9 cellular contexts compared by ENCODE assay signal in genomic region chr20:20463933-20464374, GRCh38.
DNase-seq lines count a peak whose midpoint lies in the region; ATAC-seq and TF ChIP-seq lines count a peak whose summit lies in the region.
"Had no signal": no experiment of that assay in that cellular context is flagged by ENCODE, and none has a peak within 500 bp of the region (broad histone marks: within the 10 kb centered on the region; RNA-seq: fewer than 3 reads in every experiment).

No MANE protein-coding gene starts in this region.

- no peak overlapping the region for H3K23ac ChIP-seq in mesenchymal stem cell (ENCODE audit: low read length in 2 of 2)

- no peak overlapping the region for H2BK5ac ChIP-seq in mesenchymal stem cell (ENCODE audit: low read depth, low read length, poor library complexity, severe bottlenecking)

- WGBS in mesenchymal stem cell: 54% methylated on average over 7 of the region's 9 CpGs
- WGBS in esophagus muscularis mucosa: 75% methylated on average over 9 of the region's 9 CpGs

- H4K91ac ChIP-seq in mesenchymal stem cell (ENCODE audit: low read length): no peak overlapping the region

- H3K27ac ChIP-seq in mesenchymal stem cell (ENCODE audit: low read length, poor library complexity, severe bottlenecking) (no peak overlapping the region), esophagus muscularis mucosa (replicated peaks in 1 of 4) (no peak overlapping the region)

- peaks cover 3% of the 10 kb centered on the region for H3K4me1 ChIP-seq in mesenchymal stem cell (ENCODE audit: control insufficient read depth, insufficient read depth, low read depth, low read length)
- no peaks in the 10 kb centered on the region for H3K4me1 ChIP-seq in esophagus muscularis mucosa

- H3K14ac ChIP-seq in mesenchymal stem cell (ENCODE audit: low read length in 2 of 2): no peak overlapping the region

- H2BK15ac ChIP-seq in mesenchymal stem cell (ENCODE audit: low read depth, poor library complexity, severe bottlenecking): no peak overlapping the region

- H3K36me3 ChIP-seq in mesenchymal stem cell (ENCODE audit: control insufficient read depth in 1 of 2, insufficient read depth in 2 of 2, low read depth in 1 of 2, low read length in 2 of 2): no peaks in the 10 kb centered on the region
- peaks cover 0 to 19% (median 0%) of the 10 kb centered on the region in 4 donors for H3K36me3 ChIP-seq in esophagus muscularis mucosa

- H3K4me2 ChIP-seq in mesenchymal stem cell (ENCODE audit: low read length, poor library complexity, severe bottlenecking): no peak overlapping the region

- no peak overlapping the region for H3K4ac ChIP-seq in mesenchymal stem cell (ENCODE audit: low read depth in 1 of 2, low read length in 2 of 2)

- H2BK12ac ChIP-seq in mesenchymal stem cell (ENCODE audit: low read length in 2 of 2): no peak overlapping the region

- TF ChIP-seq POLR2A in esophagus muscularis mucosa (IDR thresholded peaks at IDR 0.05; ENCODE audit: low read depth): no peak

- TF ChIP-seq EP300 in esophagus muscularis mucosa (IDR thresholded peaks at IDR 0.05): no peak

- intact Hi-C loops in esophagus muscularis mucosa (cut with DNase I): no loop called here

- TF ChIP-seq CTCF in esophagus muscularis mucosa (IDR thresholded peaks at IDR 0.05): no peak

- peak; percentile 51 for DNase-seq in NCI-H774 (lab: John Stamatoyannopoulos, UW)
- DNase-seq in mesenchymal stem cell: peak; percentile 29
- DNase-seq in RKO (ENCODE audit: low spot score): no peak
- no peak for DNase-seq in esophagus muscularis mucosa (ENCODE audit: extremely low spot score)
- no peak for DNase-seq in mesenteric fat pad (ENCODE audit: low spot score)
- DNase-seq: dermis blood vessel endothelial cell had no signal

- no peak overlapping the region for H3K18ac ChIP-seq in mesenchymal stem cell (ENCODE audit: low read depth in 1 of 2, low read length in 2 of 2)

- H3K9me3 ChIP-seq in mesenchymal stem cell (ENCODE audit: control insufficient read depth, low read length) (no peaks in the 10 kb centered on the region), esophagus muscularis mucosa (no peaks in the 10 kb centered on the region)

- peak; percentile 48 for ATAC-seq in GM18502 (IDR thresholded peaks at IDR 0.05; ENCODE audit: poor library complexity, unreplicated experiment)
- ATAC-seq in HG02623 (IDR thresholded peaks at IDR 0.05; ENCODE audit: unreplicated experiment): peak; percentile 47
- no peak for ATAC-seq in HG03521 (IDR thresholded peaks at IDR 0.05; ENCODE audit: unreplicated experiment)

- no peak overlapping the region for H2AK5ac ChIP-seq in mesenchymal stem cell (ENCODE audit: low read length, severe bottlenecking)

- H3K9ac ChIP-seq in mesenchymal stem cell (ENCODE audit: low read length): peak overlapping the region; percentile 37

- H2AFZ ChIP-seq in mesenchymal stem cell (ENCODE audit: low read depth, low read length): no peak overlapping the region

- H3K79me1 ChIP-seq in mesenchymal stem cell (replicated peaks; ENCODE audit: low read length, poor library complexity, severe bottlenecking): no peaks in the 10 kb centered on the region

- no peak overlapping the region for H2BK120ac ChIP-seq in mesenchymal stem cell (ENCODE audit: low read depth, low read length)

- no peaks in the 10 kb centered on the region for H3K27me3 ChIP-seq in mesenchymal stem cell (ENCODE audit: control insufficient read depth in 1 of 2, insufficient read depth in 1 of 2, low read length in 2 of 2)
- no peaks in the 10 kb centered on the region for H3K27me3 ChIP-seq in esophagus muscularis mucosa

- H4K8ac ChIP-seq in mesenchymal stem cell (ENCODE audit: low read length): no peak overlapping the region

- H3K4me3 ChIP-seq in mesenchymal stem cell (ENCODE audit: insufficient read depth in 1 of 2, low read depth in 1 of 2, low read length in 2 of 2) (no peak overlapping the region), esophagus muscularis mucosa (no peak overlapping the region)

Comparison
In these comparisons a context has a peak if more than half of its experiments do, and no peak if none do; other contexts are left out.
1. DNase-seq: peak in NCI-H774 (single experiment) and mesenchymal stem cell (single experiment); none in RKO (single experiment), esophagus muscularis mucosa (single experiment) and mesenteric fat pad (single experiment).